16 cellular contexts compared by ENCODE assay signal in the genomic region with DNA sequence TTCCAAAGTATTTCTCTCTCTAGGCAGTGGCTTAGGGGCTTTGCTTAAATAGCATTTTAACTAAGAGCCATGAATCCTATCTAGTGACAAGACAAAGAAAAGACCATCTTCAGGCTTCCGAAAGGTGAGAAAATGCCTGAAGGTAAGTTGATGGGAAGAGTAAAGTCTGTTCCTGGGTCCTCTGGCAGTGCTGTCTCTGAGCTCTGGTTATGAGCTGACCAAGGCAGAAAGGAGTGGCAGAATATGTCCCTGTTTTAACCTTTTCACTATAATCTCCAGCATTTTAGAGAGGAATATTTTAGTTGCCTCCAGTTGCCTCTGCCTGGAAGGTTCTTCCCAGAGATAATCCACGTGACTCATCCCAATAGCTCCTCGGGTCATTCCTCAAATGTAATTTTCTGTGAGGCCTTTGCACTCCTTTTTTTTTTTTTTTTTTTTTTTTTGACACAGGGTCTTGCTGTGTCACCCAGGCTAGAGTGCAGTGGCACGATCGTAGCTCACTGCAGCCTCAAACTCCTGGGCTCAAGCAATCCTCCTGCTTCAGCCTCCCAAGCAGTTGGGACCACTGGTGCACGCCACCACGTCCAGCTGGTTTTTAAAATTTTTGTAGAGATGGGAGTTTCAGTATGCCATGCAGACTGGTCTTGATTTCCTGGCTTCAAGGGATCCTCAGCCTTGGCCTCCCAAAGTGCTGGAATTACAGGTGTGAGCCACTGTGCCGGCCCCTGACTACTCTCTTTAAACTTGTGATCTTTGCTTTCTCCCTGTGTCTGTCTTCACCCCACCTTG. TPM values are rescaled to one million over a fixed set of nuclear protein-coding genes. Genes with fewer than 3 reads are reported as not detected.
DNase-seq lines count a peak whose midpoint lies in the region; ATAC-seq, FAIRE-seq and TF ChIP-seq lines count a peak whose summit lies in the region.
"Had no signal": no experiment of that assay in that cellular context is flagged by ENCODE, and none has a peak within 500 bp of the region (broad histone marks: within the 10 kb centered on the region; RNA-seq: fewer than 3 reads in every experiment).

No MANE protein-coding gene starts in this region.

- no peak for DNase-seq in CD4-positive, alpha-beta memory T cell
- peak; percentile 48 for DNase-seq in IMR-90
- no peak for DNase-seq in activated naive CD8-positive, alpha-beta T cell treated with anti-CD3 and anti-CD28 coated beads, Interleukin-2, amount 50 U/mL, for 24 hours
- DNase-seq in myocyte (ENCODE audit: low read depth): peak; percentile 13
- DNase-seq in RCC 7860 (ENCODE audit: low spot score): no peak
- no peak for DNase-seq in central memory CD4-positive, alpha-beta T cell
- no peak for DNase-seq in NCI-H146 treated with DMSO at 0.1 percent for 48 hours (lab: John Stamatoyannopoulos, UW; ENCODE audit: unreplicated experiment)
- DNase-seq: activated CD4-positive, alpha-beta T cell treated with anti-CD3 and anti-CD28 coated beads for 36 hours; NCI-H1930; occipital lobe had no signal

- peaks cover 3 to 15% (median 8%) of the 10 kb centered on the region in 4 donors for H3K4me1 Mint-ChIP-seq in CD4-positive, alpha-beta memory T cell
- peaks cover 8% of the 10 kb centered on the region for H3K4me1 Mint-ChIP-seq in activated naive CD8-positive, alpha-beta T cell treated with anti-CD3 and anti-CD28 coated beads, Interleukin-2, amount 50 U/mL, for 24 hours

- H3K27ac Mint-ChIP-seq in CD4-positive, alpha-beta memory T cell: peak overlapping the region in 4 of 7 donors; percentile 20 to 89 (median 54)
- H3K27ac Mint-ChIP-seq in activated naive CD8-positive, alpha-beta T cell treated with anti-CD3 and anti-CD28 coated beads, Interleukin-2, amount 50 U/mL, for 24 hours: peak overlapping the region; percentile 37
- H3K27ac Mint-ChIP-seq: activated CD4-positive, alpha-beta T cell treated with anti-CD3 and anti-CD28 coated beads for 36 hours had no signal

- H2BK20ac ChIP-seq in IMR-90 (ENCODE audit: low read depth, low read length): 0 out of 2 replicates have a peak overlapping the region, but pooled peaks have one; percentile 59

- H3K27ac ChIP-seq in CD4-positive, alpha-beta memory T cell (ENCODE audit: low read depth, low read length): no peak overlapping the region
- peak overlapping the region; percentile 16; the same call in 1 of the 2 replicates for H3K27ac ChIP-seq in IMR-90 (ENCODE audit: insufficient read depth, low read length)
- H3K27ac ChIP-seq: cardiac muscle cell, SK-N-MC, thoracic aorta had no signal

- H4K8ac ChIP-seq in IMR-90 (ENCODE audit: low read depth in 2 of 2, low read length in 2 of 2): no peak overlapping the region

- no peak for TF ChIP-seq CTCF in IMR-90 (conservative IDR thresholded peaks at IDR 0.05; ENCODE audit: low read depth, low read length)

- peaks cover 0 to 5% (median 0%) of the 10 kb centered on the region in 8 donors for H3K9me3 Mint-ChIP-seq in CD4-positive, alpha-beta memory T cell
- H3K9me3 Mint-ChIP-seq in activated naive CD8-positive, alpha-beta T cell treated with anti-CD3 and anti-CD28 coated beads, Interleukin-2, amount 50 U/mL, for 24 hours: no peaks in the 10 kb centered on the region

- no peaks in the 10 kb centered on the region for H3K4me1 ChIP-seq in CD4-positive, alpha-beta memory T cell (ENCODE audit: insufficient read depth, low read length)
- H3K4me1 ChIP-seq in IMR-90 (ENCODE audit: control insufficient read depth, insufficient read depth, low read length): peaks cover 11% of the 10 kb centered on the region

- no peak overlapping the region for H2BK120ac ChIP-seq in IMR-90 (ENCODE audit: low read depth, low read length)

- H3K36me3 ChIP-seq in CD4-positive, alpha-beta memory T cell (ENCODE audit: insufficient read depth, low read length): peaks cover 38% of the 10 kb centered on the region
- H3K36me3 ChIP-seq in IMR-90 (ENCODE audit: control insufficient read depth, insufficient read depth, low read length): peaks cover 5% of the 10 kb centered on the region; the same call in 1 of the 2 replicates
- H3K36me3 ChIP-seq: cardiac muscle cell, thoracic aorta had no signal

- H4K91ac ChIP-seq in IMR-90 (ENCODE audit: insufficient read depth, low read depth, low read length): no peak overlapping the region

- H3K9me1 ChIP-seq in IMR-90 (ENCODE audit: insufficient read depth, low read length): no peaks in the 10 kb centered on the region

- no peak overlapping the region for H3K4me3 ChIP-seq in CD4-positive, alpha-beta memory T cell (ENCODE audit: low read length in 2 of 2)
- H3K4me3 ChIP-seq in IMR-90 (ENCODE audit: insufficient read depth, low read depth, low read length): no peak overlapping the region
- H3K4me3 ChIP-seq: cardiac muscle cell, SK-N-MC, thoracic aorta had no signal

- H3K79me1 ChIP-seq in IMR-90 (ENCODE audit: low read depth in 1 of 2, low read length in 2 of 2): no peaks in the 10 kb centered on the region

- in situ Hi-C loops in IMR-90 (cut with MboI; ENCODE audit: low sequenced_read_pairs): no loop called here

- TF ChIP-seq RAD21 in IMR-90 (IDR thresholded peaks at IDR 0.05; ENCODE audit: low read length): no peak

- peaks cover 35 to 57% of the 10 kb centered on the region in 2 donors for H3K36me3 Mint-ChIP-seq in CD4-positive, alpha-beta memory T cell
- H3K36me3 Mint-ChIP-seq in activated naive CD8-positive, alpha-beta T cell treated with anti-CD3 and anti-CD28 coated beads, Interleukin-2, amount 50 U/mL, for 24 hours (ENCODE audit: low read depth): peaks cover 4% of the 10 kb centered on the region

- H3K4me2 ChIP-seq in IMR-90 (ENCODE audit: low read depth, low read length): peak overlapping the region; percentile 36; the same call in 1 of the 2 replicates

- 0 out of 2 replicates have a peak overlapping the region, but pooled peaks have one; percentile 34 for H3K14ac ChIP-seq in IMR-90 (replicated peaks; ENCODE audit: low read depth, low read length)

- H3K4ac ChIP-seq in IMR-90 (ENCODE audit: low read depth, low read length): peak overlapping the region; percentile 14; the same call in 1 of the 2 replicates

- peak overlapping the region; percentile 67 for H2AFZ ChIP-seq in IMR-90 (replicated peaks; ENCODE audit: low read length, poor library complexity)

- no peak overlapping the region for H3K56ac ChIP-seq in IMR-90 (ENCODE audit: extremely low read depth, insufficient read depth, low read length)

- no peaks in the 10 kb centered on the region for H3K27me3 Mint-ChIP-seq in CD4-positive, alpha-beta memory T cell
- H3K27me3 Mint-ChIP-seq in activated naive CD8-positive, alpha-beta T cell treated with anti-CD3 and anti-CD28 coated beads, Interleukin-2, amount 50 U/mL, for 24 hours: no peaks in the 10 kb centered on the region
- H3K27me3 Mint-ChIP-seq: activated CD4-positive, alpha-beta T cell treated with anti-CD3 and anti-CD28 coated beads for 36 hours had no signal

- no peak overlapping the region for H2BK5ac ChIP-seq in IMR-90 (ENCODE audit: low read depth, low read length, poor library complexity, severe bottlenecking)

- no peak for FAIRE-seq in RCC 7860 (lab: Jason Lieb, UNC)

- POLR2A ChIA-PET in CD4-positive, alpha-beta memory T cell (lab: Charles Lee; ENCODE audit: partially characterized antibody): no interaction called here
- POLR2A ChIA-PET in IMR-90 (lab: Charles Lee; ENCODE audit: unreplicated experiment): interaction anchor here (0.6 kb wide), 1 partner anchor 94 kb away, joined by 7 read pairs; no protein-coding TSS in a partner anchor

- H4K20me1 ChIP-seq in IMR-90 (ENCODE audit: insufficient read depth, low read length): no peaks in the 10 kb centered on the region

- CTCF ChIA-PET in CD4-positive, alpha-beta memory T cell (lab: Charles Lee; ENCODE audit: partially characterized antibody): no interaction called here
- CTCF ChIA-PET in IMR-90 (lab: Yijun Ruan, JAX): interaction anchor here (0.6 kb wide), 1 partner anchor 22 kb away, joined by 3 read pairs; no protein-coding TSS in a partner anchor

- no peak overlapping the region for H2BK15ac ChIP-seq in IMR-90 (ENCODE audit: low read depth, low read length)

- no peak overlapping the region for H3K9ac ChIP-seq in IMR-90 (ENCODE audit: low read depth, low read length)

- no peaks in the 10 kb centered on the region for H3K27me3 ChIP-seq in CD4-positive, alpha-beta memory T cell (ENCODE audit: insufficient read depth, low read length)
- no peaks in the 10 kb centered on the region for H3K27me3 ChIP-seq in IMR-90 (ENCODE audit: control insufficient read depth, insufficient read depth, low read length)
- H3K27me3 ChIP-seq: cardiac muscle cell had no signal

- dilution Hi-C loops in IMR-90 (cut with HindIII; ENCODE audit: low sequenced_read_pairs, unreplicated experiment): no loop called here

- no CpG with 5 or more reads among the region's 8 CpGs for WGBS in IMR-90 (ENCODE audit: extremely low coverage in 2 of 2, insufficient read length in 1 of 2), 2 experiments

- no peak overlapping the region; the same call in 1 of the 2 replicates for H3K23ac ChIP-seq in IMR-90 (ENCODE audit: low read depth, low read length)

- no peak overlapping the region for H2AK5ac ChIP-seq in IMR-90 (ENCODE audit: low read depth, low read length)

- BruUV-seq in IMR-90 (replicated peaks; lab: Mats Ljungman, UMichigan): no TSS peak

- ATAC-seq in IMR-90 (ENCODE audit: low read depth) (peak; percentile 55), GM19397 (IDR thresholded peaks at IDR 0.05; ENCODE audit: unreplicated experiment) (no peak)
- ATAC-seq in activated naive CD8-positive, alpha-beta T cell treated with anti-CD3 and anti-CD28 coated beads, Interleukin-2, amount 50 U/mL, for 24 hours: no peak
- ATAC-seq: activated CD4-positive, alpha-beta T cell treated with anti-CD3 and anti-CD28 coated beads for 36 hours had no signal

- no peak overlapping the region for H2AK9ac ChIP-seq in IMR-90 (replicated peaks; ENCODE audit: low read depth, low read length, poor library complexity)

- no peaks in the 10 kb centered on the region for H3K9me3 ChIP-seq in CD4-positive, alpha-beta memory T cell (ENCODE audit: control insufficient read depth in 1 of 2, low read length in 2 of 2)
- no peaks in the 10 kb centered on the region for H3K9me3 ChIP-seq in IMR-90 (ENCODE audit: control insufficient read depth, insufficient read depth, low read length)
- H3K9me3 ChIP-seq: thoracic aorta had no signal

- TF ChIP-seq POLR2A in IMR-90 (IDR thresholded peaks at IDR 0.05; ENCODE audit: low read depth, low read length): no peak

- H3K4me3 Mint-ChIP-seq in CD4-positive, alpha-beta memory T cell: peak overlapping the region in 1 of 8 donors; percentile 20
- H3K4me3 Mint-ChIP-seq in activated naive CD8-positive, alpha-beta T cell treated with anti-CD3 and anti-CD28 coated beads, Interleukin-2, amount 50 U/mL, for 24 hours: no peak overlapping the region
- H3K4me3 Mint-ChIP-seq: activated CD4-positive, alpha-beta T cell treated with anti-CD3 and anti-CD28 coated beads for 36 hours had no signal

- H4K5ac ChIP-seq in IMR-90 (ENCODE audit: low read depth, low read length): no peak overlapping the region

- H3K18ac ChIP-seq in IMR-90 (ENCODE audit: low read depth, low read length): peak overlapping the region; percentile 69

- intact Hi-C loops in CD4-positive, alpha-beta memory T cell (cut with micrococcal nuclease): no loop called here
- intact Hi-C loops in IMR-90 (cut with micrococcal nuclease): no loop called here

RNA-seq across cellular contexts. Expression of gene ARMH2, which starts 3.7 kb away (rescaled TPM):
- 1 to 10 TPM; 3.1 to 4.7 TPM for total RNA-seq in CD4-positive, alpha-beta memory T cell
- under 1 TPM in 1 of 2 donors, not detected in 1; 0.55 TPM for polyA plus RNA-seq in CD4-positive, alpha-beta memory T cell
- total RNA-seq in IMR-90 (2012; rRNA removed) (not detected in 2 replicates), myocyte (not detected in 2 replicates)
- polyA plus RNA-seq in IMR-90 (2012; rRNA removed): not detected in 2 replicates
- polyA plus RNA-seq in IMR-90 (2012; cell fraction: cytosol; rRNA removed): not detected in 2 replicates
- polyA plus RNA-seq in IMR-90 (2012; cell fraction: nucleus; rRNA removed; ENCODE audit: low replicate concordance): not detected in 2 replicates
- not detected for polyA plus RNA-seq in myocyte (2012)
- total RNA-seq: activated CD4-positive, alpha-beta T cell treated with anti-CD3 and anti-CD28 coated beads for 36 hours; cardiac muscle cell; epithelial cell of proximal tubule; lower leg skin; occipital lobe; thoracic aorta had no signal
- polyA plus RNA-seq: cardiac muscle cell had no signal

RNA-seq across cellular contexts. Expression of gene GMNN, which starts 27.7 kb away (rescaled TPM):
- 1 to 10 TPM; 6.1 to 6.7 TPM for total RNA-seq in CD4-positive, alpha-beta memory T cell
- polyA plus RNA-seq in CD4-positive, alpha-beta memory T cell: 1 to 10 TPM; 3.4 to 3.6 TPM
- total RNA-seq in IMR-90 (2012; rRNA removed): 19.7 and 33.1 TPM in 2 replicates
- polyA plus RNA-seq in IMR-90 (2012; rRNA removed): 21.1 and 22.2 TPM in 2 replicates
- polyA plus RNA-seq in IMR-90 (2012; cell fraction: cytosol; rRNA removed): 9.6 and 10.8 TPM in 2 replicates
- polyA plus RNA-seq in IMR-90 (2012; cell fraction: nucleus; rRNA removed; ENCODE audit: low replicate concordance): 7.2 and 11.2 TPM in 2 replicates
- total RNA-seq in myocyte: 7.5 and 12.1 TPM in 2 replicates
- 6.6 TPM for polyA plus RNA-seq in myocyte (2012)

Comparison
In these comparisons a context has a peak if more than half of its experiments do, and no peak if none do; other contexts are left out.
1. DNase-seq: peak in IMR-90 (single experiment) and myocyte (single experiment); none in CD4-positive, alpha-beta memory T cell (0 of 5), activated naive CD8-positive, alpha-beta T cell treated with anti-CD3 and anti-CD28 coated beads, Interleukin-2, amount 50 U/mL, for 24 hours (single experiment), RCC 7860 (single experiment), central memory CD4-positive, alpha-beta T cell (single experiment) and NCI-H146 treated with DMSO at 0.1 percent for 48 hours (single experiment).